Comparison of ENCODE assay signal across 9 cellular contexts in genomic region chr2:104434363-104434792, GRCh38.
DNase-seq lines count a peak whose midpoint lies in the region; ATAC-seq, FAIRE-seq and TF ChIP-seq lines count a peak whose summit lies in the region.
"Had no signal": no experiment of that assay in that cellular context is flagged by ENCODE, and none has a peak within 500 bp of the region (broad histone marks: within the 10 kb centered on the region; RNA-seq: fewer than 3 reads in every experiment).

No MANE protein-coding gene starts in this region.

- H3K36me3 Mint-ChIP-seq in brain, result peaks cover 4% of the 10 kb centered on the region

- no peaks in the 10 kb centered on the region for H3K79me2 ChIP-seq in Karpas-422 (ENCODE audit: low read length)

- H3K4me1 ChIP-seq in Karpas-422 (ENCODE audit: low read length), result no peaks in the 10 kb centered on the region; the same call in 1 of the 2 replicates
- H3K4me1 ChIP-seq in muscle layer of duodenum (ENCODE audit: control insufficient read depth in 1 of 2, insufficient read depth in 2 of 2, low read length in 2 of 2), result no peaks in the 10 kb centered on the region
- H3K4me1 ChIP-seq: SJSA1 had no signal

- H2AFZ ChIP-seq in Karpas-422 (ENCODE audit: low read length), result no peak overlapping the region

- peak; percentile 76 for ATAC-seq in GM21576 (IDR thresholded peaks at IDR 0.05; ENCODE audit: unreplicated experiment)

- peak overlapping the region; percentile 48 for H3K4me2 ChIP-seq in Karpas-422 (ENCODE audit: low read depth, low read length, poor library complexity, severe bottlenecking)

- peak; percentile 12 for DNase-seq in GM12891 (ENCODE audit: insufficient read length, low spot score)
- no peak for DNase-seq in Karpas-422
- DNase-seq in GM13976 (ENCODE audit: low spot score), result no peak
- no peak for DNase-seq in SKM-1 treated with dmso at 0.1 percent for 144 hours (lab: John Stamatoyannopoulos, UW; ENCODE audit: unreplicated experiment)
- DNase-seq in RPMI8226, result no peak

- no peak overlapping the region for H3K9ac ChIP-seq in Karpas-422 (ENCODE audit: low read length)

- H4K20me1 ChIP-seq in Karpas-422 (ENCODE audit: insufficient read depth, low read depth, low read length), result no peaks in the 10 kb centered on the region

- in situ Hi-C loops in GM13976 (cut with MboI; ENCODE audit: low sequenced_read_pairs, unreplicated experiment), result no loop called here

- no peak for FAIRE-seq in GM12891 (lab: Jason Lieb, UNC)

- TF ChIP-seq POLR2A in GM12891 (IDR thresholded peaks at IDR 0.05; ENCODE audit: low read depth, low read length), result no peak

- no peaks in the 10 kb centered on the region for H3K9me3 ChIP-seq in Karpas-422 (ENCODE audit: low read length)
- H3K9me3 ChIP-seq in muscle layer of duodenum (ENCODE audit: control insufficient read depth in 1 of 2, low read length in 2 of 2), result no peaks in the 10 kb centered on the region
- H3K9me3 ChIP-seq: SJSA1 had no signal

- peaks cover 75% of the 10 kb centered on the region for H3K4me1 Mint-ChIP-seq in brain

- no peak for TF ChIP-seq CTCF in brain (conservative IDR thresholded peaks at IDR 0.05)
- no peak for TF ChIP-seq CTCF in GM13976 (IDR thresholded peaks at IDR 0.05; ENCODE audit: borderline replicate concordance, control extremely low read depth, extremely low read depth, insufficient read depth, missing control alignments)

- no peaks in the 10 kb centered on the region for H3K36me3 ChIP-seq in Karpas-422 (ENCODE audit: insufficient read depth, low read length)
- no peaks in the 10 kb centered on the region for H3K36me3 ChIP-seq in muscle layer of duodenum (ENCODE audit: control insufficient read depth in 1 of 2, insufficient read depth in 2 of 2, low read length in 2 of 2)
- H3K36me3 ChIP-seq: SJSA1 had no signal

- peaks cover 0 to 9% (median 0%) of the 10 kb centered on the region in 5 experiments for H3K9me3 Mint-ChIP-seq in brain

- H3K27ac ChIP-seq in Karpas-422 (ENCODE audit: low read length) (no peak overlapping the region), muscle layer of duodenum (ENCODE audit: low read length) (no peak overlapping the region)
- H3K27ac ChIP-seq: SJSA1 had no signal

- no peaks in the 10 kb centered on the region for H3K9me2 ChIP-seq in Karpas-422 (replicated peaks; ENCODE audit: insufficient read depth, low read length)

- H3K27me3 ChIP-seq in Karpas-422 (ENCODE audit: low read length), result no peaks in the 10 kb centered on the region
- no peaks in the 10 kb centered on the region for H3K27me3 ChIP-seq in muscle layer of duodenum (ENCODE audit: low read depth, low read length)

- H3K4me3 Mint-ChIP-seq in brain, result peak overlapping the region; percentile 77 to 92 (median 84)

- peaks cover 4% of the 10 kb centered on the region for H3K27me3 Mint-ChIP-seq in brain

- peak overlapping the region; percentile 17; the same call in 1 of the 2 replicates for H3K4me3 ChIP-seq in Karpas-422 (ENCODE audit: low read length)
- peak overlapping the region; percentile 46 to 49 for H3K4me3 ChIP-seq in muscle layer of duodenum (ENCODE audit: low read depth in 1 of 2, low read length in 2 of 2)
- H3K4me3 ChIP-seq: SJSA1 had no signal

- peak overlapping the region; percentile 95 to 99 (median 97) for H3K27ac Mint-ChIP-seq in brain

TF ChIP-seq in GM12891, 5 proteins besides CTCF, POLR2A, EP300 and RAD21:
- TF ChIP-seq POU2F2 (IDR thresholded peaks at IDR 0.05; ENCODE audit: low read depth, low read length), result no peak
- no peak for TF ChIP-seq TAF1 (IDR thresholded peaks at IDR 0.05; ENCODE audit: low read depth, low read length)
